ENCODE assay signal across 8 cellular contexts in the genomic region with DNA sequence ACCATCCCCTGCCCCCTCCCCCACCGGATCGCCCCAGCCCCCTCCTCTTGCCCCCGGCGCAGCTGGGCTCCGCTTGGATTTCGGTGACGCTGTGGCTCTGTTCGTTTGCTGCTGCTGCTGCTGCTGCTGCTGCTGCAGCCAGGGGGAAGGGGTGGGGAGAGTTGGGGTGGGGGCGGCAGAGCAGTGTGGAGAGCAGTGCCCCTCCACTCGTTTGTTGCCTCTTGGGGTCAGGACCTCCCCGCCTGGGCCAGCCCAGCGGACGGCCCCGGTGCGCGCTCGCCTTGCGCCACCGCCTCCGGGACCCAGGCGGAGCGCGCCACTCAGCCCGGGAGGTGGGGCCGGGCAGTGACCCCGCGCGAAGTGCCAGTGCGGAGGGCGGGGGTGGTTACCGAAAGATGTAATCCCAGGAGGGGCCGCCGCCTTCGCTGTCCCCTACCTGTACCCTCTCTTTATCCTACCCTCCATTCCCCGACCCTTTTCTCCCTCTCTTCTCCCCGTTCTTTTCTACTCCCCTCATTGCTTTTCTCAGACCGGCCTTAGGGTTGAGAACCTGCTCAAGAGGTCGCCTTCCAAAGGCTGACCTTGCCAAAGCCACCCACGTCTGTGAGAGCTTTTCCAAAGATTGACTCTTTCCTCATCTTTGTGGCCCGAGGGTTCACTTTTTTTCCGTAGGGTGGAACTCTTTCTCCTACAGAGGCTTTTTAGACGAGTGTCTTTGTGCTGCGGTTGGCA.
DNase-seq lines count a peak whose midpoint lies in the region; ATAC-seq and TF ChIP-seq lines count a peak whose summit lies in the region.

No MANE protein-coding gene starts in this region.

- H3K36me3 Mint-ChIP-seq in activated T-cell treated with anti-CD3 and anti-CD28 coated beads, Interleukin-2, amount 50 U/mL, for 4 hours (ENCODE audit: insufficient read depth): no peaks in the 10 kb centered on the region
- no peaks in the 10 kb centered on the region for H3K36me3 Mint-ChIP-seq in chondrocyte (ENCODE audit: low read depth)

- peaks cover 34% of the 10 kb centered on the region for H3K27me3 Mint-ChIP-seq in activated T-cell treated with anti-CD3 and anti-CD28 coated beads, Interleukin-2, amount 50 U/mL, for 4 hours (ENCODE audit: low read depth)
- H3K27me3 Mint-ChIP-seq in chondrocyte (ENCODE audit: low read depth): peaks cover 10% of the 10 kb centered on the region

- ATAC-seq in activated T-cell treated with anti-CD3 and anti-CD28 coated beads, Interleukin-2, amount 50 U/mL, for 4 hours: peak in 1 of 2 donors; percentile 27

- no peak overlapping the region for H3K27ac Mint-ChIP-seq in chondrocyte (ENCODE audit: unreplicated experiment)

- H3K4me1 Mint-ChIP-seq in activated T-cell treated with anti-CD3 and anti-CD28 coated beads, Interleukin-2, amount 50 U/mL, for 4 hours (ENCODE audit: low read depth): peaks cover 4% of the 10 kb centered on the region
- H3K4me1 Mint-ChIP-seq in chondrocyte (ENCODE audit: low read depth): peaks cover 13% of the 10 kb centered on the region

- no peak for DNase-seq in activated T-cell treated with anti-CD3 and anti-CD28 coated beads, Interleukin-2, amount 50 U/mL, for 4 hours
- DNase-seq in activated T-cell treated with anti-CD3 and anti-CD28 coated beads, Interleukin-2, amount 50 U/mL, for 48 hours: no peak
- DNase-seq in KBM-7 (peak; percentile 12), chondrocyte (ENCODE audit: low spot score) (no peak), myocyte (ENCODE audit: low read depth) (peak; percentile 9), Kasumi-1 (lab: John Stamatoyannopoulos, UW) (no peak), COLO829 (ENCODE audit: low spot score) (no peak), middle frontal gyrus (ENCODE audit: extremely low spot score, low spot score) (no peak)

- TF ChIP-seq CTCF in chondrocyte (IDR thresholded peaks at IDR 0.05): no peak

- in situ Hi-C loops in KBM-7 (cut with MboI; ENCODE audit: low pct_unique_long_range_greater_than_20kb, low sequenced_read_pairs): no loop called here

- H3K4me3 Mint-ChIP-seq in activated T-cell treated with anti-CD3 and anti-CD28 coated beads, Interleukin-2, amount 50 U/mL, for 4 hours: peak overlapping the region; percentile 20
- H3K4me3 Mint-ChIP-seq in chondrocyte (ENCODE audit: unreplicated experiment): peak overlapping the region; percentile 77

- no peaks in the 10 kb centered on the region for H3K9me3 Mint-ChIP-seq in activated T-cell treated with anti-CD3 and anti-CD28 coated beads, Interleukin-2, amount 50 U/mL, for 4 hours
- H3K9me3 Mint-ChIP-seq in chondrocyte (ENCODE audit: low read depth): no peaks in the 10 kb centered on the region

Comparison
In these comparisons a context has a peak if more than half of its experiments do, and no peak if none do; other contexts are left out.
1. DNase-seq: peak in KBM-7 (single experiment) and myocyte (single experiment); none in activated T-cell treated with anti-CD3 and anti-CD28 coated beads, Interleukin-2, amount 50 U/mL, for 4 hours (single experiment), activated T-cell treated with anti-CD3 and anti-CD28 coated beads, Interleukin-2, amount 50 U/mL, for 48 hours (0 of 2), chondrocyte (single experiment), Kasumi-1 (0 of 2), COLO829 (single experiment) and middle frontal gyrus (single experiment).